Comparison of ENCODE assay signal across 7 cellular contexts in genomic region chr19:34999498-35000337, GRCh38. TPM values are rescaled to one million over a fixed set of nuclear protein-coding genes. Genes with fewer than 3 reads are reported as not detected.
DNase-seq lines count a peak whose midpoint lies in the region; ATAC-seq and TF ChIP-seq lines count a peak whose summit lies in the region.

GRAMD1A (plus strand) TSS chr19:35000323; CDS start chr19:35000479, 156 bp downstream.

- TF ChIP-seq CTCF in colonic mucosa (IDR thresholded peaks at IDR 0.05) = no peak

- peak; percentile 48 for TF ChIP-seq POLR2A in GM15510 (IDR thresholded peaks at IDR 0.05; ENCODE audit: borderline replicate concordance, extremely low read depth, insufficient read length)

- intact Hi-C loops in colonic mucosa (cut with DNase I) = no loop called here

- no peaks in the 10 kb centered on the region for H3K9me3 ChIP-seq in colonic mucosa

- no peaks in the 10 kb centered on the region for H3K36me3 ChIP-seq in colonic mucosa

- DNase-seq in NCI-H446 treated with DMSO at 0.1 percent for 48 hours (lab: John Stamatoyannopoulos, UW) (peak; percentile 60), colonic mucosa (peak; percentile 90), left lobe of liver (ENCODE audit: low spot score) (peak; percentile 88)
- peak; percentile 62 to 68 for DNase-seq in activated CD4-positive, alpha-beta T cell treated with anti-CD3 and anti-CD28 coated beads for 4 hours
- peak; percentile 77 to 85 for DNase-seq in stimulated activated CD4-positive, alpha-beta T cell treated with anti-CD3 and anti-CD28 coated beads, Interleukin-2, amount 100 ng/mL, for 24 hours

- peak within 1 kb of the TSS; percentile 79 for H3K4me3 ChIP-seq in colonic mucosa

- peaks cover 20% of the 10 kb centered on the region for H3K4me1 ChIP-seq in colonic mucosa

- H3K27me3 ChIP-seq in colonic mucosa = no peaks in the 10 kb centered on the region

- H3K27ac ChIP-seq in colonic mucosa = peak within 1 kb of the TSS; percentile 96

- ATAC-seq in HG03064 (IDR thresholded peaks at IDR 0.05; ENCODE audit: low read depth, unreplicated experiment) (peak; percentile 52), left lobe of liver (peak; percentile 84)

- H3K9ac ChIP-seq in colonic mucosa (ENCODE audit: low read depth in 2 of 2, low read length in 2 of 2) = peak within 1 kb of the TSS; percentile 95 to 96

RNA-seq across cellular contexts. Expression of gene GRAMD1A, which starts in this region (rescaled TPM):
- total RNA-seq in colonic mucosa = 10 to 100 TPM; 26.3 to 31.0 TPM
- 17.8 TPM for total RNA-seq in left lobe of liver

Comparison
In these comparisons a context has a peak if more than half of its experiments do, and no peak if none do; other contexts are left out.
1. Peak in every context shown above with its lines: DNase-seq, ATAC-seq, H3K4me3 ChIP-seq and H3K27ac ChIP-seq.